21 cellular contexts compared by ENCODE assay signal in the genomic region with DNA sequence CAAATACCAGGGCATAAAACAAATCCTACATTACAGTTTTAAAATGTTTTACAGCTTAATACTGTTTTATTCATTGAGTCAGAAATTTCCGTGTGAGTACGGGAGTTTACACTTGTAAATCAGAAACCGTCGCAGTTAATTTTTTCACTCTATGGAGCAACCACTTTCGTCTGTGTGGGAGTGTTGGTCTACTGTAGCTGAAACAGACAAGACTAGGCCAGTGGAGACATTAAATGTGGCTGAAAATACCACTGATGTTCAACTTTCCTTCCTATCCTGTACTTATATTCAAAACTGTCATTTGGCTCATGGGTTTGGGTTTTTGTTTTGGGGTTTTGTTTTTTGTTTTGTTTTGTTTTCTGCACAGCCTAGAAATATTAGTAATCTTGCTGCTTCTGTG.
DNase-seq lines count a peak whose midpoint lies in the region; ATAC-seq and TF ChIP-seq lines count a peak whose summit lies in the region.
"Had no signal": no experiment of that assay in that cellular context is flagged by ENCODE, and none has a peak within 500 bp of the region (broad histone marks: within the 10 kb centered on the region; RNA-seq: fewer than 3 reads in every experiment).

No MANE protein-coding gene starts in this region.

- CTCF ChIA-PET in GM10248 (lab: Yijun Ruan, JAX): interaction anchor here (0.8 to 2.4 kb wide), 6 partner anchors 10 to 152 kb away, joined by 3 to 7 read pairs (median 3); no protein-coding TSS in a partner anchor

- H3K18ac ChIP-seq in mesendoderm (ENCODE audit: low read length): no peak overlapping the region

- in situ Hi-C loops in brain microvascular endothelial cell (cut with HindIII; ENCODE audit: low pct_ligation_motif_present, low sequenced_read_pairs): no loop called here

- POLR2A ChIA-PET in GM10248 (lab: Yijun Ruan, JAX): no interaction called here

- H3K36me3 ChIP-seq in mesendoderm (ENCODE audit: control insufficient read depth, insufficient read depth, low read length) (no peaks in the 10 kb centered on the region), brain microvascular endothelial cell (replicated peaks) (no peaks in the 10 kb centered on the region)
- H3K36me3 ChIP-seq: left lung, Peyer's patch had no signal

- no peak overlapping the region for H3K4me3 ChIP-seq in mesendoderm (ENCODE audit: low read length)
- H3K4me3 ChIP-seq in brain microvascular endothelial cell (ENCODE audit: low read depth, low read length): no peak overlapping the region
- H3K4me3 ChIP-seq: left lung, Peyer's patch had no signal

- ATAC-seq in GM19351 (IDR thresholded peaks at IDR 0.05; ENCODE audit: unreplicated experiment) (peak; percentile 96), HG03469 (IDR thresholded peaks at IDR 0.05; ENCODE audit: unreplicated experiment) (peak; percentile 73)
- ATAC-seq: HepG2, left lung had no signal

- H2BK5ac ChIP-seq in mesendoderm (ENCODE audit: low read length): no peak overlapping the region

- H2AK5ac ChIP-seq in mesendoderm (ENCODE audit: low read length): no peak overlapping the region

- H3K79me1 ChIP-seq in mesendoderm (ENCODE audit: low read length): no peaks in the 10 kb centered on the region

- peak; percentile 8 for DNase-seq in GM10266 (ENCODE audit: extremely low spot score)
- DNase-seq in mesendoderm: no peak
- DNase-seq in brain microvascular endothelial cell: no peak
- DNase-seq in RPMI8226: no peak
- DNase-seq in activated CD4-positive, alpha-beta T cell treated with anti-CD3 and anti-CD28 coated beads for 48 hours: no peak
- DNase-seq in GM10248 (ENCODE audit: extremely low spot score): no peak
- DNase-seq: activated T-cell treated with anti-CD3 and anti-CD28 coated beads for 4 hours; AML-193; Calu3; caudate nucleus; effector memory CD4-positive, alpha-beta T cell; hypothalamus; left lung; MM.1S; NCI-H748 treated with DMSO at 0.1 percent for 48 hours; Peyer's patch; posterior cingulate gyrus; substantia nigra had no signal

- H3K27me3 ChIP-seq in mesendoderm (ENCODE audit: insufficient read depth, low read length, poor library complexity) (no peaks in the 10 kb centered on the region), brain microvascular endothelial cell (replicated peaks) (no peaks in the 10 kb centered on the region)
- H3K27me3 ChIP-seq: left lung, Peyer's patch had no signal

- H3K56ac ChIP-seq in mesendoderm (ENCODE audit: low read length): no peak overlapping the region

- H3K9ac ChIP-seq in mesendoderm (ENCODE audit: low read length): no peak overlapping the region

- TF ChIP-seq CTCF in GM10266 (IDR thresholded peaks at IDR 0.05; ENCODE audit: control insufficient read depth, insufficient read depth, low read depth, missing control alignments) (no peak), brain microvascular endothelial cell (IDR thresholded peaks at IDR 0.05; ENCODE audit: low read depth, low read length, missing control alignments) (no peak), GM10248 (IDR thresholded peaks at IDR 0.05; ENCODE audit: control extremely low read depth, extremely low read depth, low read depth, missing control alignments) (no peak)

- no peaks in the 10 kb centered on the region for H3K79me2 ChIP-seq in mesendoderm (ENCODE audit: control insufficient read depth, insufficient read depth, low read length)

- H3K23ac ChIP-seq in mesendoderm (ENCODE audit: low read length): no peak overlapping the region

- H3K4me1 ChIP-seq in mesendoderm (ENCODE audit: control insufficient read depth, low read depth, low read length): no peaks in the 10 kb centered on the region
- H3K4me1 ChIP-seq: left lung, Peyer's patch had no signal

- H2BK120ac ChIP-seq in mesendoderm (ENCODE audit: low read depth, low read length): no peak overlapping the region

- no peak overlapping the region for H2BK15ac ChIP-seq in mesendoderm (replicated peaks; ENCODE audit: low read depth)

- peak overlapping the region; percentile 56 for H4K8ac ChIP-seq in mesendoderm (ENCODE audit: low read depth, low read length)

- H4K5ac ChIP-seq in mesendoderm (ENCODE audit: low read length): no peak overlapping the region

- no peak overlapping the region for H3K27ac ChIP-seq in mesendoderm (ENCODE audit: low read depth, low read length)
- no peak overlapping the region for H3K27ac ChIP-seq in brain microvascular endothelial cell
- H3K27ac ChIP-seq: left lung, Peyer's patch had no signal

- H3K4ac ChIP-seq in mesendoderm (ENCODE audit: low read depth, low read length): no peak overlapping the region

- no CpG with 5 or more reads among the region's 5 CpGs for WGBS in mesendoderm (ENCODE audit: extremely low coverage, insufficient coverage, low lambda C conversion rate)

- no peak overlapping the region for H3K4me2 ChIP-seq in mesendoderm (ENCODE audit: low read length)
